In the genomic region with DNA sequence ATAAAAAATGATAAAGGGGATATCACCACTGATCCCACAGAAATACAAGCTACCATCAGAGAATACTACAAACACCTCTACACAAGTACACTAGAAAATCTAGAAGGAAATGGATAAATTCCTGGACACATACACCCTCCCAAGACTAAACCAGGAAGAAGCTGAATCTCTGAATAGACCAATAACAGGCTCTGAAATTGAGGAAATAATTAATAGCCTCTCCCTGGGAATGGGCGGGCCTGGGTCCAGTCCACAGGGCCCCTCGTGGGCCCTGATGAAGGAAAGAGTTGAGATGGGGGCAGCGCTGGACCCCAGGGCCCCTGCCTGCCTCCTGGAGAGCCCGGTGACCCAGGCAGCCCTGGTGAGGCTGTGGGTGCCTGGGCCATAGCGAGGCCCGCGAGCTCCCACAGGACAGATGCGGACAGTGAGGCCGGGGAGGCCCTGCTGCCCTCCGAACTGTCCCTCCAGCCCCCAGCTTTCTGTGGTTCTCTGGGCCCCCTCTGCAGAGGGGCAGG, we compare ENCODE assay signal across 8 cellular contexts.
A peak's percentile ranks its signal among the peaks of the same experiment; 100 is the strongest.
DNase-seq lines count a peak whose midpoint lies in the region; ATAC-seq and TF ChIP-seq lines count a peak whose summit lies in the region.
"Not testable (repeated sequence)": the region's sequence is repeated elsewhere in the genome, so short reads cannot be mapped to it uniquely, and the experiment has no call there.

No MANE protein-coding gene starts in this region.

- CTCF ChIA-PET in mammary epithelial cell (lab: Charles Lee; ENCODE audit: low non-redundant PET) = interaction anchor here (1.0 to 1.4 kb wide), 2 partner anchors 9 to 121 kb away, joined by 4 to 8 read pairs; no protein-coding TSS in a partner anchor

- in situ Hi-C loops in mammary epithelial cell (cut with MboI; ENCODE audit: low sequenced_read_pairs in 2 of 2) = not testable (repeated sequence)

- intact Hi-C loops in mammary epithelial cell (cut with micrococcal nuclease); left ventricle myocardium inferior (cut with micrococcal nuclease); thyroid gland (cut with DNase I): not testable (repeated sequence)

- peaks cover 11% of the 10 kb centered on the region for H3K27me3 Mint-ChIP-seq in T-helper 2 cell treated with Interferon-gamma antibody and Interleukin-4, amounts not matched to agents 5 μg/mL and 100 μg/mL, for 36 hours (ENCODE audit: low read depth)
- H3K27me3 Mint-ChIP-seq in nephron (ENCODE audit: low read depth) = not testable (repeated sequence)

- peak overlapping the region; percentile 90 for H3K4me3 Mint-ChIP-seq in T-helper 2 cell treated with Interferon-gamma antibody and Interleukin-4, amounts not matched to agents 5 μg/mL and 100 μg/mL, for 36 hours
- peak overlapping the region; percentile 86 to 95 (median 93) for H3K4me3 Mint-ChIP-seq in nephron

- H3K9me3 ChIP-seq in mammary epithelial cell (replicated peaks; ENCODE audit: insufficient read depth, low read length); left ventricle myocardium inferior (replicated peaks); thyroid gland: not testable (repeated sequence)

- not testable (repeated sequence) for BruUV-seq in mammary epithelial cell (replicated peaks; lab: Mats Ljungman, UMichigan)

- H3K27ac Mint-ChIP-seq in T-helper 2 cell treated with Interferon-gamma antibody and Interleukin-4, amounts not matched to agents 5 μg/mL and 100 μg/mL, for 36 hours = not testable (repeated sequence)
- peak overlapping the region in 2 of 3 experiments; percentile 62 to 73 for H3K27ac Mint-ChIP-seq in nephron

- peak overlapping the region; percentile 97 for H2AFZ ChIP-seq in mammary epithelial cell (ENCODE audit: low read depth, low read length)

- peak overlapping the region; percentile 62 for H3K9ac ChIP-seq in mammary epithelial cell (ENCODE audit: insufficient read depth, low read length)

- peaks cover 43% of the 10 kb centered on the region for H3K79me2 ChIP-seq in mammary epithelial cell (ENCODE audit: insufficient read depth, low read length)

- H3K36me3 ChIP-seq in H7 (replicated peaks; ENCODE audit: control insufficient read depth, insufficient read depth, low read length); mammary epithelial cell (ENCODE audit: insufficient read depth, low read length); left ventricle myocardium inferior; thyroid gland: not testable (repeated sequence)

- not testable (repeated sequence) for H3K27me3 ChIP-seq in H7 (ENCODE audit: control insufficient read depth, insufficient read depth, low read length); mammary epithelial cell (ENCODE audit: insufficient read depth, low read length); thyroid gland
- peaks cover 22% of the 10 kb centered on the region for H3K27me3 ChIP-seq in left ventricle myocardium inferior (ENCODE audit: low read depth)

- not testable (repeated sequence) for H3K36me3 Mint-ChIP-seq in T-helper 2 cell treated with Interferon-gamma antibody and Interleukin-4, amounts not matched to agents 5 μg/mL and 100 μg/mL, for 36 hours (ENCODE audit: low read depth)
- H3K36me3 Mint-ChIP-seq in nephron (ENCODE audit: low read depth) = peaks cover 15% of the 10 kb centered on the region

- dilution Hi-C loops in mammary epithelial cell (cut with HindIII; ENCODE audit: low sequenced_read_pairs) = not testable (repeated sequence)

- H3K9me3 Mint-ChIP-seq in T-helper 2 cell treated with Interferon-gamma antibody and Interleukin-4, amounts not matched to agents 5 μg/mL and 100 μg/mL, for 36 hours; nephron: not testable (repeated sequence)

- H3K4me2 ChIP-seq in mammary epithelial cell (ENCODE audit: insufficient read depth, low read depth, low read length) = peak overlapping the region; percentile 86

- peaks cover 35% of the 10 kb centered on the region for H3K4me1 Mint-ChIP-seq in T-helper 2 cell treated with Interferon-gamma antibody and Interleukin-4, amounts not matched to agents 5 μg/mL and 100 μg/mL, for 36 hours (ENCODE audit: low read depth)
- peaks cover 22% of the 10 kb centered on the region for H3K4me1 Mint-ChIP-seq in nephron

- TF ChIP-seq POLR2A in thyroid gland (IDR thresholded peaks at IDR 0.05) = not testable (repeated sequence)

- peak; percentile 36 for DNase-seq in H7
- DNase-seq in T-helper 2 cell treated with Interferon-gamma antibody and Interleukin-4, amounts not matched to agents 5 μg/mL and 100 μg/mL, for 36 hours (ENCODE audit: low spot score); mammary epithelial cell; left ventricle myocardium inferior; thyroid gland: not testable (repeated sequence)

- H3K27ac ChIP-seq in mammary epithelial cell (ENCODE audit: insufficient read depth, low read depth, low read length) (peak overlapping the region; percentile 49), left ventricle myocardium inferior (replicated peaks) (peak overlapping the region; percentile 80), thyroid gland (peak overlapping the region; percentile 42 to 72 (median 72))

- H3K4me1 ChIP-seq in mammary epithelial cell (ENCODE audit: insufficient read depth, low read length) (peaks cover 19% of the 10 kb centered on the region), left ventricle myocardium inferior (peaks cover 12% of the 10 kb centered on the region)
- not testable (repeated sequence) for H3K4me1 ChIP-seq in thyroid gland

- TF ChIP-seq CTCF in mammary epithelial cell (conservative IDR thresholded peaks at IDR 0.05 in 1 of 2, IDR thresholded peaks at IDR 0.05 in 1 of 2; ENCODE audit: extremely low read depth in 1 of 2, insufficient read depth in 1 of 2, low read depth in 1 of 2, low read length in 2 of 2); left ventricle myocardium inferior (IDR thresholded peaks at IDR 0.05; ENCODE audit: borderline replicate concordance); nephron (IDR thresholded peaks at IDR 0.05; ENCODE audit: unreplicated experiment in 3 of 3); thyroid gland (IDR thresholded peaks at IDR 0.05): not testable (repeated sequence)

- H3K4me3 ChIP-seq in GM08714 (ENCODE audit: low read length) (peak overlapping the region; percentile 65; the same call in 1 of the 2 replicates), H7 (ENCODE audit: insufficient read depth, low read depth, low read length) (peak overlapping the region; percentile 68), mammary epithelial cell (replicated peaks in 1 of 3; ENCODE audit: insufficient read depth in 1 of 3, low read depth in 2 of 3, low read length in 3 of 3) (peak overlapping the region; percentile 69 to 87 (median 77)), left ventricle myocardium inferior (peak overlapping the region; percentile 76), thyroid gland (replicated peaks in 1 of 3) (peak overlapping the region in 2 of 3 donors; percentile 26 to 47)

- 31% methylated on average over 8 of the region's 10 CpGs for WGBS in mammary epithelial cell (ENCODE audit: low coverage, missing lambda C conversion rate)
- 38 to 60% methylated on average over 6 to 8 of the region's 10 CpGs for WGBS in thyroid gland, 2 donors

- peak; percentile 22 for ATAC-seq in HG03520 (IDR thresholded peaks at IDR 0.05; ENCODE audit: unreplicated experiment)

- H4K20me1 ChIP-seq in mammary epithelial cell (ENCODE audit: insufficient read depth, low read length) = not testable (repeated sequence)
